1 cellular context compared by ENCODE assay signal in the genomic region with DNA sequence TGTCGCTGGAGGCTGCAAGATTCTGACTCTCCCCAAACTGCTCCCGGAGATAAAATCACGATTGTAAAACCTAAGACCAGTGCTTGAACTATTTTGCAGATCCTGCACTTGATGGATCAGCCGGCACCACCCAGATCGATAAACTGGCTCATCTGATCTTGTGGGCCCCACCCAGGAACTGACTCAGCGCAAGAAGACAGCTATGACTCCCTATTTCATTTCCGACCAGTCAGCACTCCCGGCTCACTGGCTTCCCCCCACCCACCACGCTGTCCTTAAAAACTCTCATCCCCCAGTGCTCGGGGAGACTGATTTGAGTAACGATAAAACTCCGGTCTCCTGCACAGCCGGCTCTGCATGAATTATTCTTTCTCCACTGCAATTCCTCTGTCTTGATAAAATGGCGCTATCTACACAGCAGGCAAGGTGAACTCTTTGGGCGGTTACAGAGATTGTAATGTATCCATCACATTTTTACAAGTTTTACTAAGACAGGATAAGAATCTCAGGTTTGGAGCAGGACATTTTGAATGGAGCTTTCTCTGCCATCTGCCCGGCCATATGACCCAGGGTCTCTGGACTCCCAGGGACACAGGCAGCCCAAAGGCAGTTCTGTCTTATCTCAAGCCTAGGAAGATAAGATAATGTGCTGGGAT.
TF ChIP-seq lines count a peak whose summit lies in the region.

No MANE protein-coding gene starts in this region.

TF ChIP-seq in IMR-90, 13 proteins besides CTCF, POLR2A, EP300 and RAD21:
- TF ChIP-seq MAZ (IDR thresholded peaks at IDR 0.05; ENCODE audit: borderline replicate concordance, low read depth, low read length), result no peak
- peak; percentile 79 for TF ChIP-seq MAFK (IDR thresholded peaks at IDR 0.05; ENCODE audit: low read depth, low read length)
TF ChIP-seq in IMR-90: peak in this region for 1.
